In the genomic region with DNA sequence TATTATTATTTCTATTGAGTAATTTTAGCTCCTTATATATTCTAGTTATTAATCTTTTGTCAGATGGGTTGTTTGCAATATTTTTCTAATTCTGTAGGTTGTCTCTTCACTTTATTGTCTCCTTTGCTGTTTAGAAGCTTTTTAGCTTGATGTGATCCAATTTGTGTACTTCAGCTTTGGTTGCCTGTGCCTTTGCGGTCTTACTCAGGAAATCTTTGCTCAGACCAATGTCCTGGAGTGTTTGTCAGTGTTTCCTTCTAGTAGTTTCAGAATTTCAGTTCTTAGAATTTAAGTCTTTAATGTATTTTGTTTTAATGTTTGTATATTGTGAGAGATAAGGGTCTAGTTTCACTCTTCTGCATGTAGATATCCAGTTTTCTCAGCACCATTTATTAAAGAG, we compare ENCODE assay signal across 29 cellular contexts.
"Had no signal": no experiment of that assay in that cellular context is flagged by ENCODE, and none has a peak within 500 bp of the region (broad histone marks: within the 10 kb centered on the region; RNA-seq: fewer than 3 reads in every experiment).

No MANE protein-coding gene starts in this region.

- H3K4me2 ChIP-seq: KMS-11, PC-9 had no signal

- H2AFZ ChIP-seq: PC-9 had no signal

- H3K4me3 ChIP-seq: PC-9, SJCRH30, SK-N-MC had no signal

- H3K4me1 ChIP-seq: SJCRH30 had no signal

- DNase-seq: Karpas-422, NCI-H1092 treated with DMSO at 0.1 percent for 48 hours, NCI-H1436, NCI-H146, NCI-H1694, NCI-H187, NCI-H1930, NCI-H2029 treated with DMSO at 0.1 percent for 48 hours, NCI-H2081 treated with DMSO at 0.1 percent for 48 hours, NCI-H2107, NCI-H2171, NCI-H226, NCI-H446 treated with DMSO at 0.1 percent for 48 hours, NCI-H510A, NCI-H524, NCI-H526, NCI-H748 treated with DMSO at 0.1 percent for 48 hours, NCI-H82, PC-9, SHP77, SIG-M5, SJCRH30, T-cell had no signal

- H3K36me3 ChIP-seq: SJCRH30 had no signal

- H3K9me3 ChIP-seq: SJCRH30 had no signal

- H3K9ac ChIP-seq: KMS-11 had no signal

- ATAC-seq: Panc1, Right ventricle myocardium inferior, SK-N-SH treated with all-trans-retinoic acid at 6 μM for 48 hours, T-cell had no signal

- H3K27me3 ChIP-seq: SJCRH30 had no signal

- H3K27ac ChIP-seq: KMS-11, PC-9, RWPE1, SJCRH30, SK-N-MC had no signal
